ENCODE assay signal across 8 cellular contexts in the genomic region with DNA sequence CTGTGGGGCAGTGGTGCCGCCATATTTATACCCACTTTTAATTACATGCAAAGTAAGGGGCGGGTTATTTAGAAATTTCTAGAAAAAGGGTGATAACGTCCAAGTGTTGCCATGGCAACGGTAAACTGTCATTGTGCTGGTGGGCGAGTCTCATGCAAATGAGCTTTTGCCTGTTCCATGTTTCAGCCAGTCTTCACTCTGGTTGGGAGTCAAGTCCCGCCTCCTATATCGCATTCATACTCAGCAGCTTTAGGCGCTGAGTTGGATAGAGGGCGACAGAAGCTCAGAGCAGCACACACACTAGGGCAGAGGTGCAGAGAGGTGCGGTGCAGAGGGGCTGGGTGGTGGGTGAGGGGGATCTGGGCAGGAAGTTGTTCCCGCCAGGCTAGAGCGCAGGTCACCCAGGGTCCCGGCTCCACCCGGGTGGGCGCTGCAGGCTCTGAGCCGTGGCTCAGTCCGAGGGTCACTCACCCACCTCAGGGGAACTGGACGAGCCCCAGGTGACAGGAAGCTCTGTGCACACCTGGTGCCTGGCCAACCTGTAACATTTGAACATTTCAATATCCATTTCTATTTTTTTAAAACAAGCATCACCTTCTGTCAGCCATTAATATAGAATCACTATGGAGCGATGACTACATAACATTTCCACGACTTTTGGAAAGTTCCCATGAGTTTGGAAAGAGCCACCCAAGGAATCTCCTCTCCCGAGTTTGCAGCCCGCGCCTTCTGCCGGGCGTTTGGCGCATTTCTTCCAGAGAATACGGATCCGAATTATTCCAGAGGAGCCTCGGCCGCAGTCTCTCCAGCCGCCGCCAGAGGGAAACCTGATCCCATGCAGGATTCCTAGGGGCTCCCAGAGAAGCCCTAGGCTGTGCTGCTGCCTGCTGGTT.
DNase-seq lines count a peak whose midpoint lies in the region; ATAC-seq, FAIRE-seq and TF ChIP-seq lines count a peak whose summit lies in the region.

No MANE protein-coding gene starts in this region.

- no peak overlapping the region for H3K27ac ChIP-seq in PC-9
- H3K27ac ChIP-seq in lung (ENCODE audit: low read depth in 1 of 2, low read length in 1 of 2), result no peak overlapping the region
- no peak overlapping the region for H3K27ac ChIP-seq in aorta (ENCODE audit: low read depth in 1 of 2, low read length in 2 of 2)

- ATAC-seq in lung (ENCODE audit: insufficient read depth, low FRiP score), result no peak
- peak; percentile 69 for ATAC-seq in aorta (ENCODE audit: low FRiP score)
- no peak for ATAC-seq in GM18907 (IDR thresholded peaks at IDR 0.05; ENCODE audit: unreplicated experiment)

- H3K9me2 ChIP-seq in PC-9 (ENCODE audit: insufficient read depth), result no peaks in the 10 kb centered on the region

- POLR2A ChIA-PET in PC-9 (lab: Charles Lee; ENCODE audit: unreplicated experiment), result interaction anchor here (0.7 kb wide), 1 partner anchor 196 kb away, joined by 5 read pairs; no protein-coding TSS in a partner anchor

- intact Hi-C loops in PC-9 (cut with micrococcal nuclease; ENCODE audit: unreplicated experiment) (loop anchor here (5.0 kb wide), 1 partner anchor 237 kb away; no protein-coding TSS in a partner anchor), aorta (cut with DNase I) (no loop called here)

- H3K36me3 ChIP-seq in PC-9 (ENCODE audit: low read depth) (no peaks in the 10 kb centered on the region), lung (ENCODE audit: control insufficient read depth in 2 of 2, insufficient read depth in 2 of 2, low read length in 2 of 2) (no peaks in the 10 kb centered on the region), aorta (ENCODE audit: control insufficient read depth in 1 of 2, insufficient read depth in 2 of 2, low read length in 1 of 2) (no peaks in the 10 kb centered on the region)

- FAIRE-seq in endometrium (lab: Jason Lieb, UNC), result peak; percentile 23

- H3K79me2 ChIP-seq in PC-9 (ENCODE audit: low read depth), result no peaks in the 10 kb centered on the region

- H3K9me3 ChIP-seq in PC-9 (ENCODE audit: insufficient read depth, low read depth) (no peaks in the 10 kb centered on the region), lung (ENCODE audit: control insufficient read depth in 2 of 2, insufficient read depth in 1 of 2, low read length in 1 of 2) (peaks cover 0 to 4% of the 10 kb centered on the region in 2 donors), aorta (ENCODE audit: control insufficient read depth, low read length) (no peaks in the 10 kb centered on the region)

- TF ChIP-seq CTCF in PC-9 (conservative IDR thresholded peaks at IDR 0.05) (peak; percentile 89), lung (IDR thresholded peaks at IDR 0.05; ENCODE audit: control extremely low read depth, extremely low read depth) (peak; percentile 36)

- no peak overlapping the region for H3K4me2 ChIP-seq in PC-9

- H3K4me1 ChIP-seq in PC-9 (replicated peaks; ENCODE audit: insufficient read depth) (no peaks in the 10 kb centered on the region), lung (ENCODE audit: control insufficient read depth in 2 of 2, insufficient read depth in 2 of 2, low read length in 2 of 2) (no peaks in the 10 kb centered on the region), aorta (ENCODE audit: control insufficient read depth in 1 of 2, insufficient read depth in 2 of 2, low read length in 2 of 2) (no peaks in the 10 kb centered on the region)

- no TSS peak for BruUV-seq in PC-9 (replicated peaks; lab: Mats Ljungman, UMichigan)

- H3K27me3 ChIP-seq in PC-9 (ENCODE audit: insufficient read depth, low read depth) (peaks cover 25% of the 10 kb centered on the region; the same call in 1 of the 2 replicates), lung (ENCODE audit: control insufficient read depth, insufficient read depth) (peaks cover 3% of the 10 kb centered on the region), aorta (ENCODE audit: control insufficient read depth in 1 of 2, insufficient read depth in 2 of 2, low read length in 1 of 2) (peaks cover 0 to 2% of the 10 kb centered on the region in 2 donors)

- no peaks in the 10 kb centered on the region for H3F3A ChIP-seq in PC-9 (ENCODE audit: insufficient read depth, low read depth)

- H2AFZ ChIP-seq in PC-9, result no peak overlapping the region

- H3K4me3 ChIP-seq in PC-9 (no peak overlapping the region), lung (no peak overlapping the region), aorta (ENCODE audit: low read length in 2 of 2) (no peak overlapping the region)

- no peaks in the 10 kb centered on the region for H4K20me1 ChIP-seq in PC-9 (ENCODE audit: insufficient read depth)

- CTCF ChIA-PET in PC-9 (lab: Charles Lee), result interaction anchor here (0.6 kb wide), 1 partner anchor 66 kb away, joined by 5 read pairs; no protein-coding TSS in a partner anchor

- 20 to 22% methylated on average over 32 of the region's 32 CpGs for WGBS in lung, 2 donors
- 18 to 29% methylated on average over 32 of the region's 32 CpGs for WGBS in aorta, 2 donors

- DNase-seq in COLO668 (lab: John Stamatoyannopoulos, UW; ENCODE audit: unreplicated experiment), result peak; percentile 62
- peak; percentile 90 for DNase-seq in HT-29 (ENCODE audit: low spot score)
- DNase-seq in PC-9, result peak; percentile 42 to 64
- peak; percentile 61 for DNase-seq in lung (ENCODE audit: low spot score)
- DNase-seq in aorta, result peak; percentile 65 to 88
- no peak for DNase-seq in T-helper 1 cell

Comparison
In these comparisons a context has a peak if more than half of its experiments do, and no peak if none do; other contexts are left out.
1. DNase-seq: peak in COLO668 (single experiment), HT-29 (single experiment), PC-9 (2 of 2), lung (single experiment) and aorta (2 of 2); none in T-helper 1 cell (0 of 5).